ENCODE assay signal across 1 cellular context in genomic region chr6:15897063-15897934, GRCh38.
TF ChIP-seq lines count a peak whose summit lies in the region.

No MANE protein-coding gene starts in this region.

TF ChIP-seq in K562, 482 proteins besides CTCF, POLR2A, EP300 and RAD21 (continued from another document and continues in another):
- TF ChIP-seq TRIM25 (IDR thresholded peaks at IDR 0.05; ENCODE audit: borderline replicate concordance) (no peak), ZNF12 (CRISPR knock-in tag; IDR thresholded peaks at IDR 0.05) (no peak), CEBPZ (IDR thresholded peaks at IDR 0.05; ENCODE audit: borderline replicate concordance, low read depth, low read length) (no peak), ETV5 (CRISPR knock-in tag; IDR thresholded peaks at IDR 0.05; ENCODE audit: low read depth) (0 out of 2 replicates have a peak, but pooled peaks have one; percentile 13), ZNF395 (CRISPR knock-in tag; IDR thresholded peaks at IDR 0.05) (peak; percentile 37; the same call in 1 of the 2 replicates), NBN (IDR thresholded peaks at IDR 0.05; ENCODE audit: low read depth) (peak; percentile 31; the same call in 1 of the 2 replicates), CREB3 (tag; conservative IDR thresholded peaks at IDR 0.05; ENCODE audit: low read depth) (peak; percentile 35; the same call in 1 of the 2 replicates), ZNF436 (CRISPR knock-in tag; IDR thresholded peaks at IDR 0.05) (no peak), ZNF134 (CRISPR knock-in tag; conservative IDR thresholded peaks at IDR 0.05) (peak; percentile 49), CREB1 (IDR thresholded peaks at IDR 0.05) (no peak), CREB1 (CRISPR knock-in tag; IDR thresholded peaks at IDR 0.05) (no peak), EHMT2 (IDR thresholded peaks at IDR 0.05) (0 out of 2 replicates have a peak, but pooled peaks have one; percentile 44), ZNF224 (CRISPR knock-in tag; IDR thresholded peaks at IDR 0.05) (no peak), PPARD (CRISPR knock-in tag; IDR thresholded peaks at IDR 0.05) (no peak), NCOA4 (IDR thresholded peaks at IDR 0.05; ENCODE audit: partially characterized antibody) (no peak), TEAD4 (IDR thresholded peaks at IDR 0.05; ENCODE audit: low read length) (no peak), TEAD4 (CRISPR knock-in tag; IDR thresholded peaks at IDR 0.05; ENCODE audit: borderline replicate concordance) (no peak), ZNF668 (CRISPR knock-in tag; IDR thresholded peaks at IDR 0.05) (no peak), FOXK2 (conservative IDR thresholded peaks at IDR 0.05 in 1 of 2, IDR thresholded peaks at IDR 0.05 in 1 of 2; ENCODE audit: low read depth in 2 of 2) (peak; percentile 26 to 51; a peak in 1 of 4 replicates), PTRF (tag; IDR thresholded peaks at IDR 0.05) (peak; percentile 55), CBX5 (IDR thresholded peaks at IDR 0.05; ENCODE audit: borderline replicate concordance, low read depth) (no peak), ATF2 (CRISPR knock-in tag; IDR thresholded peaks at IDR 0.05) (no peak), SFPQ (IDR thresholded peaks at IDR 0.05; ENCODE audit: low read depth, low read length) (no peak), FOXJ2 (tag; IDR thresholded peaks at IDR 0.05) (no peak), ZNF175 (CRISPR knock-in tag; IDR thresholded peaks at IDR 0.05; ENCODE audit: low read depth) (peak; percentile 49; the same call in 1 of the 2 replicates), ZFX (CRISPR knock-in tag; IDR thresholded peaks at IDR 0.05) (no peak), SIN3A (IDR thresholded peaks at IDR 0.05; ENCODE audit: borderline replicate concordance in 2 of 2, control insufficient read depth in 1 of 2, low read depth in 2 of 2, low read length in 2 of 2) (no peak), ZNF277 (CRISPR knock-in tag; IDR thresholded peaks at IDR 0.05; ENCODE audit: borderline replicate concordance) (no peak), SRSF1 (IDR thresholded peaks at IDR 0.05; ENCODE audit: low read depth, low read length) (no peak), ZBTB17 (CRISPR knock-in tag; IDR thresholded peaks at IDR 0.05) (peak; percentile 52; the same call in 1 of the 2 replicates), ZNF282 (CRISPR knock-in tag; IDR thresholded peaks at IDR 0.05) (no peak), MBD1 (CRISPR knock-in tag; IDR thresholded peaks at IDR 0.05) (no peak), ZNF75A (CRISPR knock-in tag; IDR thresholded peaks at IDR 0.05) (no peak; the same call in 1 of the 2 replicates), ZNF584 (CRISPR knock-in tag; IDR thresholded peaks at IDR 0.05; ENCODE audit: low read depth) (peak; percentile 44; the same call in 1 of the 2 replicates), THRAP3 (IDR thresholded peaks at IDR 0.05; ENCODE audit: borderline replicate concordance) (no peak), SP1 (CRISPR knock-in tag; IDR thresholded peaks at IDR 0.05) (peak; percentile 19; the same call in 1 of the 2 replicates), SNRNP70 (optimal IDR thresholded peaks at IDR 0.05; ENCODE audit: low read depth, low read length) (no peak), LEF1 (IDR thresholded peaks at IDR 0.05) (no peak), PRDM10 (IDR thresholded peaks at IDR 0.05; ENCODE audit: partially characterized antibody) (no peak), ZNF639 (CRISPR knock-in tag; conservative IDR thresholded peaks at IDR 0.05 in 1 of 2, IDR thresholded peaks at IDR 0.05 in 1 of 2) (no peak), ILK (tag; IDR thresholded peaks at IDR 0.05; ENCODE audit: borderline replicate concordance, low read depth) (no peak), GABPA (tag; conservative IDR thresholded peaks at IDR 0.05; ENCODE audit: low read depth) (no peak; the same call in 1 of the 2 replicates), DACH1 (IDR thresholded peaks at IDR 0.05; ENCODE audit: partially characterized antibody) (no peak), KAT2B (IDR thresholded peaks at IDR 0.05; ENCODE audit: low read depth, low read length) (no peak), POLR2G (IDR thresholded peaks at IDR 0.05; ENCODE audit: low read depth, low read length) (no peak)
